33 cellular contexts compared by ENCODE assay signal in the genomic region with DNA sequence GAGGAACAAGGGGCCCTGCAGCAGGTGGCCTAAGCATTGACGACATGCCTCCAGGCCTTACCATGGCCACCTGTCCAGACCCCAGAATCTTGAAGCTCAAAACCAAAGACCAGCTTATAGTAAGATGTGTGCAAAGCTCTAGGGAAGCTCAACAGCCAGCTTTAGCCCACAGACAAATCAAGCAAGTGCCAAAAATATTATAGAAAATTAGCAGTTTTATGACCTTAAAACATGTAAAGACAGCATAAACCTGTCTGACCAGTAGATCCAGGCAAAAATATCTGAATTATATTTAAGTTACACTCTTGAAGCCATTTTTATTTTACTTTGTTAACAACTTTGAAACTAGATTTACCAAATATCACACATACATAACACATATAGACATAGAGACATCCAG.
"Had no signal": no experiment of that assay in that cellular context is flagged by ENCODE, and none has a peak within 500 bp of the region (broad histone marks: within the 10 kb centered on the region; RNA-seq: fewer than 3 reads in every experiment).

No MANE protein-coding gene starts in this region.

- H3K27me3 Mint-ChIP-seq: activated B cell treated with CpG ODN at 0.5 μM for 24 hours; activated CD4-positive, alpha-beta memory T cell treated with anti-CD3 and anti-CD28 coated beads for 36 hours; activated CD4-positive, alpha-beta T cell treated with anti-CD3 and anti-CD28 coated beads, Interleukin-2, amount 10 ng/mL, durations not matched to agents 24 days and 14 days; activated CD8-positive, alpha-beta T cell treated with anti-CD3 and anti-CD28 coated beads for 36 hours; activated naive CD4-positive, alpha-beta T cell treated with anti-CD3 and anti-CD28 coated beads, Interleukin-2, amount 10 ng/mL, durations not matched to agents 7 days and 5 days; activated naive CD4-positive, alpha-beta T cell treated with anti-CD3 and anti-CD28 coated beads, Interleukin-2, amount 50 U/mL, for 24 hours; activated naive CD8-positive, alpha-beta T cell; activated naive CD8-positive, alpha-beta T cell treated with anti-CD3 and anti-CD28 coated beads, Interleukin-2, amount 10 ng/mL, durations not matched to agents 7 days and 5 days; activated naive CD8-positive, alpha-beta T cell treated with anti-CD3 and anti-CD28 coated beads, Interleukin-2, amount 50 U/mL, for 24 hours; activated T-cell treated with anti-CD3 and anti-CD28 coated beads, Interleukin-2, amount 50 U/mL, for 24 hours; brain; central memory CD8-positive, alpha-beta T cell had no signal

- H3K27ac ChIP-seq: ascending aorta, cardiac muscle cell, VCaP had no signal

- H3K4me3 Mint-ChIP-seq: activated B cell treated with CpG ODN at 0.5 μM for 24 hours; activated CD4-positive, alpha-beta memory T cell treated with anti-CD3 and anti-CD28 coated beads for 36 hours; activated CD4-positive, alpha-beta T cell treated with anti-CD3 and anti-CD28 coated beads, Interleukin-2, amount 10 ng/mL, durations not matched to agents 24 days and 14 days; activated CD8-positive, alpha-beta T cell treated with anti-CD3 and anti-CD28 coated beads for 36 hours; activated naive CD4-positive, alpha-beta T cell treated with anti-CD3 and anti-CD28 coated beads, Interleukin-2, amount 10 ng/mL, durations not matched to agents 7 days and 5 days; activated naive CD4-positive, alpha-beta T cell treated with anti-CD3 and anti-CD28 coated beads, Interleukin-2, amount 50 U/mL, for 24 hours; activated naive CD8-positive, alpha-beta T cell; activated naive CD8-positive, alpha-beta T cell treated with anti-CD3 and anti-CD28 coated beads, Interleukin-2, amount 10 ng/mL, durations not matched to agents 7 days and 5 days; activated naive CD8-positive, alpha-beta T cell treated with anti-CD3 and anti-CD28 coated beads, Interleukin-2, amount 50 U/mL, for 24 hours; activated T-cell treated with anti-CD3 and anti-CD28 coated beads, Interleukin-2, amount 50 U/mL, for 24 hours; brain; central memory CD8-positive, alpha-beta T cell; T-helper 1 cell treated with Interleukin-12 subunit alpha and Interleukin-12 subunit beta and Interleukin-4 antibody, amounts not matched to agents 30 μg/mL and 1 μg/mL, for 36 hours; T-helper 2 cell treated with Interferon-gamma antibody and Interleukin-4, amounts not matched to agents 5 μg/mL and 100 μg/mL, for 36 hours had no signal

- H3K36me3 ChIP-seq: cardiac muscle cell had no signal

- ATAC-seq: activated CD8-positive, alpha-beta T cell treated with anti-CD3 and anti-CD28 coated beads for 36 hours; activated naive CD8-positive, alpha-beta T cell treated with anti-CD3 and anti-CD28 coated beads, Interleukin-2, amount 50 U/mL, for 24 hours had no signal

- DNase-seq: activated B cell treated with CpG ODN at 0.5 μM for 24 hours; activated CD4-positive, alpha-beta memory T cell treated with anti-CD3 and anti-CD28 coated beads for 36 hours; activated CD4-positive, alpha-beta T cell treated with anti-CD3 and anti-CD28 coated beads for 4 hours; activated CD4-positive, alpha-beta T cell treated with anti-CD3 and anti-CD28 coated beads, Interleukin-2, amount 10 ng/mL, durations not matched to agents 24 days and 14 days; activated CD4-positive, alpha-beta T cell treated with anti-CD3 and anti-CD28 coated beads, Interleukin-2, amount 50 U/mL, for 1 hour; activated CD4-positive, alpha-beta T cell treated with anti-CD3 and anti-CD28 coated beads, Interleukin-2, amount 50 U/mL, for 4 hours; activated CD4-positive, CD25-positive, alpha-beta regulatory T cell treated with anti-CD3 and anti-CD28 coated beads, Interleukin-2, amount 50 U/mL, for 72 hours; activated CD8-positive, alpha-beta memory T cell treated with anti-CD3 and anti-CD28 coated beads, Interleukin-2, amount 50 U/mL, for 48 hours; activated CD8-positive, alpha-beta T cell treated with anti-CD3 and anti-CD28 coated beads for 36 hours; activated effector memory CD4-positive, alpha-beta T cell treated with Interleukin-2 at 50 U/mL for 16 hours; activated gamma-delta T cell; activated naive CD4-positive, alpha-beta T cell treated with anti-CD3 and anti-CD28 coated beads, Interleukin-2, amount 10 ng/mL, durations not matched to agents 7 days and 5 days; activated naive CD4-positive, alpha-beta T cell treated with Interleukin-2 at 50 U/mL for 16 hours; activated naive CD8-positive, alpha-beta T cell treated with anti-CD3 and anti-CD28 coated beads, Interleukin-2, amount 10 ng/mL, durations not matched to agents 7 days and 5 days; activated naive CD8-positive, alpha-beta T cell treated with anti-CD3 and anti-CD28 coated beads, Interleukin-2, amount 50 U/mL, for 24 hours; activated T-cell treated with anti-CD3 and anti-CD28 coated beads, Interleukin-2, amount 50 U/mL, for 24 hours; activated T-cell treated with anti-CD3 and anti-CD28 coated beads, Interleukin-2, amount 50 U/mL, for 48 hours; amygdala; anterior cingulate cortex; caudate nucleus; T-helper 1 cell; T-helper 2 cell; T-helper 9 cell had no signal

- H3K27me3 ChIP-seq: ascending aorta, cardiac muscle cell had no signal

- H3K4me1 Mint-ChIP-seq: activated B cell treated with CpG ODN at 0.5 μM for 24 hours; brain; central memory CD8-positive, alpha-beta T cell had no signal

- H3K27ac Mint-ChIP-seq: activated B cell treated with CpG ODN at 0.5 μM for 24 hours; activated CD4-positive, alpha-beta memory T cell treated with anti-CD3 and anti-CD28 coated beads for 36 hours; activated CD4-positive, alpha-beta T cell treated with anti-CD3 and anti-CD28 coated beads, Interleukin-2, amount 10 ng/mL, durations not matched to agents 24 days and 14 days; activated CD8-positive, alpha-beta T cell treated with anti-CD3 and anti-CD28 coated beads for 36 hours; activated naive CD4-positive, alpha-beta T cell treated with anti-CD3 and anti-CD28 coated beads, Interleukin-2, amount 10 ng/mL, durations not matched to agents 7 days and 5 days; activated naive CD4-positive, alpha-beta T cell treated with anti-CD3 and anti-CD28 coated beads, Interleukin-2, amount 50 U/mL, for 24 hours; activated naive CD8-positive, alpha-beta T cell; activated naive CD8-positive, alpha-beta T cell treated with anti-CD3 and anti-CD28 coated beads, Interleukin-2, amount 10 ng/mL, durations not matched to agents 7 days and 5 days; activated naive CD8-positive, alpha-beta T cell treated with anti-CD3 and anti-CD28 coated beads, Interleukin-2, amount 50 U/mL, for 24 hours; activated T-cell treated with anti-CD3 and anti-CD28 coated beads, Interleukin-2, amount 50 U/mL, for 24 hours; activated T-helper 2 cell treated with anti-CD3 and anti-CD28 coated beads, Interferon-gamma antibody, Interleukin-2, Interleukin-4, amounts not matched to agents 10 μg/mL and 5 μg/mL and 100 μg/mL, durations not matched to agents 14 hours and 24 hours and 36 hours; brain; T-helper 1 cell treated with Interleukin-12 subunit alpha and Interleukin-12 subunit beta and Interleukin-4 antibody, amounts not matched to agents 30 μg/mL and 1 μg/mL, for 36 hours; T-helper 2 cell treated with Interferon-gamma antibody and Interleukin-4, amounts not matched to agents 5 μg/mL and 100 μg/mL, for 36 hours had no signal

- H3K9me3 Mint-ChIP-seq: central memory CD8-positive, alpha-beta T cell had no signal

- H3K4me3 ChIP-seq: ascending aorta, cardiac muscle cell had no signal

- H3K4me1 ChIP-seq: ascending aorta had no signal
